ENCODE assay signal across 1 cellular context in the genomic region with DNA sequence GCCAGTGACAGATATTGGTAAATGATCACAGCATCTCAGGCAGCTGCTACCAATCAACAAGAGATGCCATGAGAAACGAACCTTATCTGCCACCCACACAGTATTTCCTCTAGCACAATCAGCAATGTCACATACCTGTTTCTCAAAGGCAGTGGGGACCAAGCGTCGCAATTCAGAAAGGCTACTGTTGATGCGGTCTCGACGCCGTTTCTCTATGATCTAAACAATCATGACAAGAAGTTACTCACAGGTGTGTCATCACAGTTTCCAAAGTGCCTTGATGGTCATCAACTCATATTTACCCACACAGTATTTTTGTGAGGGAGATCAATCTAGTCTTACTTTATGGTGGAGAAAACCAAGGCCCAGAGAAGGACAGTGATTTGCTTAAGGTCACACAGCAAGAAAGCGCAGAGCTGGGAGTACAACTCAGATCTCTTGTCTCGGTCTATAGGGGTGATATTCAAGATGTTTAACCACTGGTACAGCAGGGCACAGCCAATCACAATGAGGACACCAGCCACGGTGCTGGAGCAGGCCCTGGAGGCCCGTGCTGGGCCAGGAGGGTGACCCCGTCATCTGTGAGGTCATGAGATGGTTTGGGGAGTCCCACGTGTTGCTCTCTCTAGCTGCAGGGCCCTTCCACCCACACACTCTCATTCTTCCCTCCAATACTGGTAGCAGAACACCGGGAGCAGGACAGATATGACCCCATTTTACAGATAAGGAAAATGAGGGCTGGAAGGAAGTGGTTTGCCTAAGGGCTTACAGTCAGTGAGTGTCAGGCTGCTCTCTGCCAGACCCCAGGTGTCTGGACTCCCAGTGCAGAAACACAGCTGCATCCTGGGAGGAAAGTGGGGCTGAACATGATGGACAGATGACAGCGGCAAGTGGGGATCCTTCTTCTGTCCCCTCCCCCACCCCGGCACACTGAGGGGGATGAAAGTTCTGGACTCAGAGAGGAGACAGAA.
TF ChIP-seq lines count a peak whose summit lies in the region.

No MANE protein-coding gene starts in this region.

TF ChIP-seq in GM12891, 5 proteins besides CTCF, POLR2A, EP300 and RAD21:
- no peak for TF ChIP-seq POU2F2 (IDR thresholded peaks at IDR 0.05; ENCODE audit: low read depth, low read length)
- TF ChIP-seq SPI1 (IDR thresholded peaks at IDR 0.05; ENCODE audit: low read depth, low read length) = no peak
TF ChIP-seq in GM12891: peak in this region for 0.
